ENCODE assay signal across 1 cellular context in the genomic region with DNA sequence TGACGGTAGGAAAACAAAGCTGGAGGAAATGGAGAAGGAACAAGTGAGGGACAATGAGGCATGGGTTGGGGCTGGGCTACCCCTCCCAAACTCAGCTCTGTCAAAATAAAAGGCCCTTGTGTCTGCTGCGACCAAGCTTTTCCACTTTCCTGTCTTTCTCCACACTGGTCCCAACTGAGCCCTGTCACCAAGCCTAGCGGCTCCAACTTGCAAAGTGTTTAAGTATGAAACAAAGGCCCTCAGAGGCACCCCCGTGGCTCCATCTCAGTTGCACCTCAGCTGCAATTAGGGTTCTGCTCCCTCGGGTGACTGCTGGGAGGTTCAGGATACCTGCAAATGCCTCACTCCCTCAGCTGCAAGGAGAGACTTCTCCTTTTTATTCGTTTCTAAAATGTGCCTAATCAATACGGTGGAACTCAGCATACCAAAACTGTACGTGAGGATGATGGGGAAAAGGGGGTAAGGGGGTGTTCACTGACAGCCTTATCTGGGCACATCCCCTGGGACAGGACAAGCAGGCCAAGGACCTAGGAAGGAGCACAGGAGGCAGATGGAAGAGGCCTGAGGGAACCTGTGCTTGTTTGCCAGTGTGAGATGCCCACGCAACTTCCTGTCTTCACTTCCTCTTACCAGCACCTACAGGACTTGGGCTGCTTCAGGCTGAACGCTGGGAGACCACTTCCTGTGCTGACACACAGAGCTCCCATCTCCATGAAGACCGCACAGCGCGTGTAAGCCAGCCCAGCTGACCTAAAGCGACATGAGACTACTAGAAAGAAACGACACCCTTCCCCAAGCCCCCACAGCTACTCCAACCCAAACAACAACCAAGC.
TF ChIP-seq lines count a peak whose summit lies in the region.

No MANE protein-coding gene starts in this region.

TF ChIP-seq in HEK293, 187 proteins besides CTCF, POLR2A, EP300 and RAD21:
- no peak for TF ChIP-seq GLIS2 (tag by site-specific recombination; IDR thresholded peaks at IDR 0.05)
- TF ChIP-seq KLF10 (tag by site-specific recombination; IDR thresholded peaks at IDR 0.05) = no peak
- no peak for TF ChIP-seq ZFP41 (tag by site-specific recombination; IDR thresholded peaks at IDR 0.05; ENCODE audit: borderline replicate concordance)
- TF ChIP-seq BCL11B (tag by site-specific recombination; IDR thresholded peaks at IDR 0.05; ENCODE audit: low read depth) = no peak
- TF ChIP-seq, protein P1, sequence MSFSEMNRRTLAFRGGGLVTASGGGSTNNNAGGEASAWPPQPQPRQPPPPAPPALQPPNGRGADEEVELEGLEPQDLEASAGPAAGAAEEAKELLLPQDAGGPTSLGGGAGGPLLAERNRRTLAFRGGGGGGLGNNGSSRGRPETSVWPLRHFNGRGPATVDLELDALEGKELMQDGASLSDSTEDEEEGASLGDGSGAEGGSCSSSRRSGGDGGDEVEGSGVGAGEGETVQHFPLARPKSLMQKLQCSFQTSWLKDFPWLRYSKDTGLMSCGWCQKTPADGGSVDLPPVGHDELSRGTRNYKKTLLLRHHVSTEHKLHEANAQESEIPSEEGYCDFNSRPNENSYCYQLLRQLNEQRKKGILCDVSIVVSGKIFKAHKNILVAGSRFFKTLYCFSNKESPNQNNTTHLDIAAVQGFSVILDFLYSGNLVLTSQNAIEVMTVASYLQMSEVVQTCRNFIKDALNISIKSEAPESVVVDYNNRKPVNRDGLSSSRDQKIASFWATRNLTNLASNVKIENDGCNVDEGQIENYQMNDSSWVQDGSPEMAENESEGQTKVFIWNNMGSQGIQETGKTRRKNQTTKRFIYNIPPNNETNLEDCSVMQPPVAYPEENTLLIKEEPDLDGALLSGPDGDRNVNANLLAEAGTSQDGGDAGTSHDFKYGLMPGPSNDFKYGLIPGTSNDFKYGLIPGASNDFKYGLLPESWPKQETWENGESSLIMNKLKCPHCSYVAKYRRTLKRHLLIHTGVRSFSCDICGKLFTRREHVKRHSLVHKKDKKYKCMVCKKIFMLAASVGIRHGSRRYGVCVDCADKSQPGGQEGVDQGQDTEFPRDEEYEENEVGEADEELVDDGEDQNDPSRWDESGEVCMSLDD (tag by site-specific recombination; IDR thresholded peaks at IDR 0.05) = no peak
- TF ChIP-seq MYNN (tag by site-specific recombination; IDR thresholded peaks at IDR 0.05; ENCODE audit: borderline replicate concordance) = peak; percentile 80
- no peak for TF ChIP-seq ZNF132 (tag by site-specific recombination; IDR thresholded peaks at IDR 0.05; ENCODE audit: borderline replicate concordance)
